ENCODE assay signal across 1 cellular context in genomic region chr14:75660630-75661498, GRCh38.
TF ChIP-seq lines count a peak whose summit lies in the region.

Gene ERG28, minus strand, starts transcription at chr14:75660876. Its CDS starts 3,374 bp downstream, at chr14:75657502.
Gene TTLL5, plus strand, starts transcription at chr14:75661246. Its CDS starts 1,904 bp downstream, at chr14:75663150.

TF ChIP-seq in GM12878, 131 proteins besides CTCF, POLR2A, EP300 and RAD21 (continued from another document):
- TF ChIP-seq PRDM15 (CRISPR knock-in tag; IDR thresholded peaks at IDR 0.05), result no peak
